Comparison of ENCODE assay signal across 11 cellular contexts in the genomic region with DNA sequence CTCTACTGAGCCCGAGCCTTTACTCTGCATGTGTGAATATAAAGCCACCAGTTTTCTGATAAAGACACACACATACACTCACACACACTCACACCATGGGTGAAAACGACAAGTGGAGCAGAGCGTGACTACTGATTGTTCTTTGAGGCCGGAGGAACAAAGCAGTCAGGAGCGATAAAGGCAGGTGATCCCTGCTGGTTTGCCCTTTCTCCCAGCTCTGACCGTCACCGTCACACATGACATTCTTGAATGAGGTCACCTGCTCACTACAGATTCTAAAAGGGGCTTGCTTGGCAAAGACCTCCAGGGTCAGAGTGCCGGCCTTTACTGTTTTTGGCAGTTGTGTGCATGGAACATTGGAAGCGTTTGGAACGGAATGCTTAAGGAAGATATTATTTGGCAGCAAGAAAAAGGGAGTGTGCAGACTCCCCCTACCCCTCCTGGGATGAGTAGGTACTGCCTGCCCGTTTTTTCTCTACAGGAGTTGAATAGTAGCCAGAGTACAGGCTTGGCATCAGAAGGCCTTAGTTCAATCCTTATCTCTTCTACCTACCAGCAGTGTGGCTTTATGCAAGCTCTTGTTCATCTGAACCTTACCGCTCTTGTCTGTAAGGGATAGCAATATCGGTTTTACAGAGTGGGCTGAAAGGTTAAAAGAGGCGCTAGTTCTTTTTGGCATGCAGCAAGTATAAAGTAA.
DNase-seq lines count a peak whose midpoint lies in the region; ATAC-seq and TF ChIP-seq lines count a peak whose summit lies in the region.
"Had no signal": no experiment of that assay in that cellular context is flagged by ENCODE, and none has a peak within 500 bp of the region (broad histone marks: within the 10 kb centered on the region; RNA-seq: fewer than 3 reads in every experiment).

No MANE protein-coding gene starts in this region.

- TF ChIP-seq CTCF in HFFc6 (IDR thresholded peaks at IDR 0.05) = no peak
- TF ChIP-seq CTCF in WTC11 (IDR thresholded peaks at IDR 0.05) = no peak
- TF ChIP-seq CTCF in progenitor cell of endocrine pancreas (IDR thresholded peaks at IDR 0.05; ENCODE audit: unreplicated experiment) = no peak

- DNase-seq in HFFc6 = no peak
- no peak for DNase-seq in WTC11 (ENCODE audit: low spot score)
- no peak for DNase-seq in left cardiac atrium
- no peak for DNase-seq in progenitor cell of endocrine pancreas (ENCODE audit: low spot score, unreplicated experiment)
- no peak for DNase-seq in NCI-H510A (lab: John Stamatoyannopoulos, UW)
- DNase-seq in stimulated activated CD8-positive, alpha-beta memory T cell treated with anti-CD3 and anti-CD28 coated beads, Interleukin-4, amount 100 ng/mL, for 48 hours = no peak
- DNase-seq in COLO668 (lab: John Stamatoyannopoulos, UW; ENCODE audit: unreplicated experiment) = no peak
- DNase-seq: activated effector memory CD4-positive, alpha-beta T cell treated with anti-CD3 and anti-CD28 coated beads, Interleukin-2, amount 50 U/mL, for 16 hours; NCI-H2029 treated with DMSO at 0.1 percent for 48 hours had no signal

- POLR2A ChIA-PET in WTC11 (lab: Charles Lee) = no interaction called here

- H3K9me3 Mint-ChIP-seq in HFFc6 (no peaks in the 10 kb centered on the region), WTC11 (no peaks in the 10 kb centered on the region), progenitor cell of endocrine pancreas (ENCODE audit: low read depth) (no peaks in the 10 kb centered on the region)

- H3K4me1 Mint-ChIP-seq in HFFc6 (ENCODE audit: low read depth) (peaks cover 57% of the 10 kb centered on the region), WTC11 (peaks cover 65% of the 10 kb centered on the region), progenitor cell of endocrine pancreas (ENCODE audit: low read depth) (peaks cover 47% of the 10 kb centered on the region)

- H3K27ac Mint-ChIP-seq in HFFc6 (peak overlapping the region; percentile 92), WTC11 (peak overlapping the region; percentile 12; the same call in 1 of the 2 replicates), progenitor cell of endocrine pancreas (peak overlapping the region; percentile 96)

- H3K4me3 Mint-ChIP-seq in HFFc6 = no peak overlapping the region
- no peak overlapping the region for H3K4me3 Mint-ChIP-seq in WTC11
- H3K4me3 Mint-ChIP-seq in progenitor cell of endocrine pancreas (ENCODE audit: low read depth) = no peak overlapping the region

- ATAC-seq in WTC11 (peak; percentile 17), left cardiac atrium (peak; percentile 28 to 68), HG03095 (IDR thresholded peaks at IDR 0.05; ENCODE audit: unreplicated experiment) (no peak)
- ATAC-seq: Panc1 had no signal

- intact Hi-C loops in left cardiac atrium (cut with DNase I) = loop anchor here in 1 of 2 donors (5.0 kb wide), 1 partner anchor 149 kb away; no protein-coding TSS in a partner anchor

- CTCF ChIA-PET in WTC11 (lab: Charles Lee) = no interaction called here

- H3K27me3 Mint-ChIP-seq in HFFc6 (ENCODE audit: insufficient read depth) = no peaks in the 10 kb centered on the region; the same call in 1 of the 2 replicates
- H3K27me3 Mint-ChIP-seq in WTC11 (ENCODE audit: low read depth) = no peaks in the 10 kb centered on the region
- no peaks in the 10 kb centered on the region for H3K27me3 Mint-ChIP-seq in progenitor cell of endocrine pancreas

- H3K36me3 Mint-ChIP-seq in HFFc6 (ENCODE audit: low read depth) (peaks cover 25% of the 10 kb centered on the region), WTC11 (peaks cover 22% of the 10 kb centered on the region), progenitor cell of endocrine pancreas (ENCODE audit: insufficient read depth) (peaks cover 30% of the 10 kb centered on the region)

TF ChIP-seq in WTC11, 78 proteins besides CTCF, POLR2A, EP300 and RAD21:
- no peak for TF ChIP-seq PRRX2 (CRISPR knock-in tag; IDR thresholded peaks at IDR 0.05)
- TF ChIP-seq, protein P1, sequence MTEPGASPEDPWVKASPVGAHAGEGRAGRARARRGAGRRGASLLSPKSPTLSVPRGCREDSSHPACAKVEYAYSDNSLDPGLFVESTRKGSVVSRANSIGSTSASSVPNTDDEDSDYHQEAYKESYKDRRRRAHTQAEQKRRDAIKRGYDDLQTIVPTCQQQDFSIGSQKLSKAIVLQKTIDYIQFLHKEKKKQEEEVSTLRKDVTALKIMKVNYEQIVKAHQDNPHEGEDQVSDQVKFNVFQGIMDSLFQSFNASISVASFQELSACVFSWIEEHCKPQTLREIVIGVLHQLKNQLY (CRISPR knock-in tag; IDR thresholded peaks at IDR 0.05) = no peak
- TF ChIP-seq MXD4 (CRISPR knock-in tag; IDR thresholded peaks at IDR 0.05; ENCODE audit: borderline replicate concordance) = no peak
- TF ChIP-seq FOXP4 (CRISPR knock-in tag; IDR thresholded peaks at IDR 0.05) = no peak
- TF ChIP-seq, protein P2, sequence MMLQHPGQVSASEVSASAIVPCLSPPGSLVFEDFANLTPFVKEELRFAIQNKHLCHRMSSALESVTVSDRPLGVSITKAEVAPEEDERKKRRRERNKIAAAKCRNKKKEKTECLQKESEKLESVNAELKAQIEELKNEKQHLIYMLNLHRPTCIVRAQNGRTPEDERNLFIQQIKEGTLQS (CRISPR knock-in tag; conservative IDR thresholded peaks at IDR 0.05) = no peak
- no peak for TF ChIP-seq TP53 (CRISPR knock-in tag; IDR thresholded peaks at IDR 0.05)
- TF ChIP-seq IRF2 (CRISPR knock-in tag; IDR thresholded peaks at IDR 0.05; ENCODE audit: borderline replicate concordance, low read depth) = no peak
- TF ChIP-seq NR3C1 (CRISPR knock-in tag; conservative IDR thresholded peaks at IDR 0.05; ENCODE audit: low read depth) = no peak
- TF ChIP-seq KAT7 (CRISPR knock-in tag; IDR thresholded peaks at IDR 0.05; ENCODE audit: borderline replicate concordance) = no peak
- no peak for TF ChIP-seq ZNF121 (CRISPR knock-in tag; IDR thresholded peaks at IDR 0.05)
- TF ChIP-seq MYBL2 (CRISPR knock-in tag; IDR thresholded peaks at IDR 0.05) = no peak
- TF ChIP-seq, protein P3, sequence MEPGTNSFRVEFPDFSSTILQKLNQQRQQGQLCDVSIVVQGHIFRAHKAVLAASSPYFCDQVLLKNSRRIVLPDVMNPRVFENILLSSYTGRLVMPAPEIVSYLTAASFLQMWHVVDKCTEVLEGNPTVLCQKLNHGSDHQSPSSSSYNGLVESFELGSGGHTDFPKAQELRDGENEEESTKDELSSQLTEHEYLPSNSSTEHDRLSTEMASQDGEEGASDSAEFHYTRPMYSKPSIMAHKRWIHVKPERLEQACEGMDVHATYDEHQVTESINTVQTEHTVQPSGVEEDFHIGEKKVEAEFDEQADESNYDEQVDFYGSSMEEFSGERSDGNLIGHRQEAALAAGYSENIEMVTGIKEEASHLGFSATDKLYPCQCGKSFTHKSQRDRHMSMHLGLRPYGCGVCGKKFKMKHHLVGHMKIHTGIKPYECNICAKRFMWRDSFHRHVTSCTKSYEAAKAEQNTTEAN (CRISPR knock-in tag; IDR thresholded peaks at IDR 0.05) = no peak

Comparison
In these comparisons a context has a peak if more than half of its experiments do, and no peak if none do; other contexts are left out.
1. H3K27ac Mint-ChIP-seq: peak in every context shown above with its lines; median percentile 96 in progenitor cell of endocrine pancreas; 92 in HFFc6; 12 in WTC11.